ENCODE assay signal across 26 cellular contexts in genomic region chrX:30317308-30317707, GRCh38. TPM values are rescaled to one million over a fixed set of nuclear protein-coding genes. Genes with fewer than 3 reads are reported as not detected.
A peak's percentile ranks its signal among the peaks of the same experiment; 100 is the strongest.
DNase-seq lines count a peak whose midpoint lies in the region; ATAC-seq, FAIRE-seq and TF ChIP-seq lines count a peak whose summit lies in the region.
"Had no signal": no experiment of that assay in that cellular context is flagged by ENCODE, and none has a peak within 500 bp of the region (broad histone marks: within the 10 kb centered on the region; RNA-seq: fewer than 3 reads in every experiment).

No MANE protein-coding gene starts in this region.

- no peaks in the 10 kb centered on the region for H3K9me3 ChIP-seq in astrocyte (ENCODE audit: insufficient read depth, low read depth, low read length)
- H3K9me3 ChIP-seq: A549; BE2C; BLaER1 treated with 17β-estradiol and CSF1 and Interleukin-3, amounts not matched to agents 10 nM and 100 nM had no signal

- DNase-seq in DMS53 (lab: John Stamatoyannopoulos, UW) (peak; percentile 37), DMS53 treated with DMSO at 0.1 percent for 48 hours (lab: John Stamatoyannopoulos, UW; ENCODE audit: unreplicated experiment) (no peak), HT1080 (ENCODE audit: low read depth) (peak; percentile 15), astrocyte (ENCODE audit: low read depth) (no peak), fibroblast of mammary gland (ENCODE audit: low read depth) (peak; percentile 10), type B pancreatic cell (ENCODE audit: extremely low spot score, unreplicated experiment) (no peak), mesothelial cell of epicardium (ENCODE audit: low spot score in 2 of 2, unreplicated experiment in 2 of 2) (no peak)
- DNase-seq: ACHN; AML-193; BE2C; CD4-positive, alpha-beta T cell; CD8-positive, alpha-beta memory T cell; DMS 273 treated with DMSO at 0.1 percent for 48 hours; DND-41; H9 had no signal

- H3K4me2 ChIP-seq in astrocyte (ENCODE audit: low read length): no peak overlapping the region
- H3K4me2 ChIP-seq: A549; BLaER1 treated with 17β-estradiol and CSF1 and Interleukin-3, amounts not matched to agents 10 nM and 100 nM; GM23338 had no signal

- H3K4me1 ChIP-seq in astrocyte (ENCODE audit: insufficient read depth, low read length): no peaks in the 10 kb centered on the region
- H3K4me1 ChIP-seq: A549; BE2C; BLaER1 treated with 17β-estradiol and CSF1 and Interleukin-3, amounts not matched to agents 10 nM and 100 nM had no signal

- H3K27ac Mint-ChIP-seq in astrocyte (ENCODE audit: unreplicated experiment) (no peak overlapping the region), type B pancreatic cell (no peak overlapping the region), mesothelial cell of epicardium (no peak overlapping the region)
- H3K27ac Mint-ChIP-seq: CD14-positive monocyte; CD4-positive, alpha-beta T cell; GM23338; H9 had no signal

- H3K4me1 Mint-ChIP-seq in astrocyte (ENCODE audit: low read depth, unreplicated experiment): peaks cover 6% of the 10 kb centered on the region
- peaks cover 4% of the 10 kb centered on the region for H3K4me1 Mint-ChIP-seq in type B pancreatic cell (ENCODE audit: unreplicated experiment)
- H3K4me1 Mint-ChIP-seq in mesothelial cell of epicardium: no peaks in the 10 kb centered on the region
- H3K4me1 Mint-ChIP-seq: CD14-positive monocyte; CD8-positive, alpha-beta memory T cell; GM23338; H9 had no signal

- no peaks in the 10 kb centered on the region for H3K27me3 ChIP-seq in astrocyte (ENCODE audit: insufficient read depth, low read length)
- H3K27me3 ChIP-seq: BE2C; BLaER1 treated with 17β-estradiol and CSF1 and Interleukin-3, amounts not matched to agents 10 nM and 100 nM had no signal

- no peaks in the 10 kb centered on the region for H3K36me3 Mint-ChIP-seq in astrocyte (ENCODE audit: low read depth, unreplicated experiment)
- H3K36me3 Mint-ChIP-seq in type B pancreatic cell: no peaks in the 10 kb centered on the region
- H3K36me3 Mint-ChIP-seq in mesothelial cell of epicardium: no peaks in the 10 kb centered on the region
- H3K36me3 Mint-ChIP-seq: CD14-positive monocyte; CD8-positive, alpha-beta memory T cell had no signal

- H3K27ac ChIP-seq in astrocyte (ENCODE audit: low read depth, low read length): no peak overlapping the region
- H3K27ac ChIP-seq: 22Rv1; A549; BLaER1 treated with 17β-estradiol and CSF1 and Interleukin-3, amounts not matched to agents 10 nM and 100 nM had no signal

- H3K4me3 ChIP-seq in astrocyte (ENCODE audit: insufficient read depth, low read depth, low read length): no peak overlapping the region
- no peak overlapping the region for H3K4me3 ChIP-seq in fibroblast of mammary gland (ENCODE audit: control insufficient read depth, low read depth, low read length)
- H3K4me3 ChIP-seq: A549; BLaER1 treated with 17β-estradiol and CSF1 and Interleukin-3, amounts not matched to agents 10 nM and 100 nM; GM23338 had no signal

- H2AFZ ChIP-seq in astrocyte (ENCODE audit: low read depth, low read length): no peak overlapping the region
- H2AFZ ChIP-seq: GM23338 had no signal

- FAIRE-seq in astrocyte (lab: Jason Lieb, UNC): peak; percentile 83
- FAIRE-seq: A549, D721Med, G401.6, GM12892 had no signal

- H3K79me2 ChIP-seq in astrocyte (ENCODE audit: insufficient read depth, low read length): no peaks in the 10 kb centered on the region

- no peaks in the 10 kb centered on the region for H3K36me3 ChIP-seq in astrocyte (ENCODE audit: insufficient read depth, low read length)
- H3K36me3 ChIP-seq: BE2C; BLaER1 treated with 17β-estradiol and CSF1 and Interleukin-3, amounts not matched to agents 10 nM and 100 nM had no signal

- H3K9me3 Mint-ChIP-seq in astrocyte (ENCODE audit: unreplicated experiment): no peaks in the 10 kb centered on the region
- peaks cover 3% of the 10 kb centered on the region for H3K9me3 Mint-ChIP-seq in type B pancreatic cell
- H3K9me3 Mint-ChIP-seq in mesothelial cell of epicardium: no peaks in the 10 kb centered on the region
- H3K9me3 Mint-ChIP-seq: CD4-positive, alpha-beta T cell; GM23338 had no signal

- no peaks in the 10 kb centered on the region for H4K20me1 ChIP-seq in astrocyte (ENCODE audit: insufficient read depth, low read length)
- H4K20me1 ChIP-seq: BLaER1 treated with 17β-estradiol and CSF1 and Interleukin-3, amounts not matched to agents 10 nM and 100 nM had no signal

- H3K27me3 Mint-ChIP-seq in astrocyte (ENCODE audit: low read depth, unreplicated experiment): no peaks in the 10 kb centered on the region
- no peaks in the 10 kb centered on the region for H3K27me3 Mint-ChIP-seq in type B pancreatic cell
- no peaks in the 10 kb centered on the region for H3K27me3 Mint-ChIP-seq in mesothelial cell of epicardium (ENCODE audit: low read depth)
- H3K27me3 Mint-ChIP-seq: CD4-positive, alpha-beta T cell; CD8-positive, alpha-beta memory T cell had no signal

- H3K4me3 Mint-ChIP-seq in astrocyte (ENCODE audit: unreplicated experiment): no peak overlapping the region
- H3K4me3 Mint-ChIP-seq in type B pancreatic cell: no peak overlapping the region
- no peak overlapping the region for H3K4me3 Mint-ChIP-seq in mesothelial cell of epicardium
- H3K4me3 Mint-ChIP-seq: CD14-positive monocyte; CD4-positive, alpha-beta T cell; CD8-positive, alpha-beta memory T cell; GM23338; H9 had no signal

- no peak for TF ChIP-seq CTCF in astrocyte (IDR thresholded peaks at IDR 0.05; ENCODE audit: insufficient read depth, low read depth, low read length)
- no peak for TF ChIP-seq CTCF in fibroblast of mammary gland (conservative IDR thresholded peaks at IDR 0.05; ENCODE audit: control insufficient read depth, insufficient read depth, low read depth, low read length)
- TF ChIP-seq CTCF in type B pancreatic cell (conservative IDR thresholded peaks at IDR 0.05): no peak
- no peak for TF ChIP-seq CTCF in mesothelial cell of epicardium (IDR thresholded peaks at IDR 0.05; ENCODE audit: unreplicated experiment)

- no peak for ATAC-seq in GM21515 (IDR thresholded peaks at IDR 0.05; ENCODE audit: unreplicated experiment)
- ATAC-seq: GM23338, HCT116 had no signal

- H3K9ac ChIP-seq in astrocyte (ENCODE audit: low read length): no peak overlapping the region
- H3K9ac ChIP-seq: BLaER1 treated with 17β-estradiol and CSF1 and Interleukin-3, amounts not matched to agents 10 nM and 100 nM had no signal

RNA-seq across cellular contexts. Expression of gene NR0B1, which starts 8.1 kb away (rescaled TPM):
- total RNA-seq in HT1080 (2014; rRNA removed; shearing (Covaris generic)): not detected in 2 replicates
- polyA plus RNA-seq in HT1080 (2015; cell fraction: cytosol; rRNA removed): not detected in 2 replicates
- polyA plus RNA-seq in HT1080 (2015; cell fraction: nucleus; rRNA removed): not detected in 2 replicates
- 0.25 TPM in 1 of 2 replicates, not detected in the other for total RNA-seq in astrocyte
- total RNA-seq in type B pancreatic cell (ENCODE audit: low replicate concordance): 12.7 and 14.1 TPM in 2 replicates
- total RNA-seq in mesothelial cell of epicardium: 1.2 to 1.8 TPM (median 1.3 TPM) in 3 replicates
- total RNA-seq: CD4-positive, alpha-beta T cell; CD8-positive, alpha-beta memory T cell; H4; H9 had no signal
- polyA plus RNA-seq: CD14-positive monocyte; CD8-positive, alpha-beta memory T cell had no signal

Comparison
In these comparisons a context has a peak if more than half of its experiments do, and no peak if none do; other contexts are left out.
1. DNase-seq: peak in DMS53 (single experiment), HT1080 (single experiment) and fibroblast of mammary gland (single experiment); none in DMS53 treated with DMSO at 0.1 percent for 48 hours (single experiment), astrocyte (single experiment), type B pancreatic cell (single experiment) and mesothelial cell of epicardium (0 of 2).